ENCODE assay signal across 17 cellular contexts in the genomic region with DNA sequence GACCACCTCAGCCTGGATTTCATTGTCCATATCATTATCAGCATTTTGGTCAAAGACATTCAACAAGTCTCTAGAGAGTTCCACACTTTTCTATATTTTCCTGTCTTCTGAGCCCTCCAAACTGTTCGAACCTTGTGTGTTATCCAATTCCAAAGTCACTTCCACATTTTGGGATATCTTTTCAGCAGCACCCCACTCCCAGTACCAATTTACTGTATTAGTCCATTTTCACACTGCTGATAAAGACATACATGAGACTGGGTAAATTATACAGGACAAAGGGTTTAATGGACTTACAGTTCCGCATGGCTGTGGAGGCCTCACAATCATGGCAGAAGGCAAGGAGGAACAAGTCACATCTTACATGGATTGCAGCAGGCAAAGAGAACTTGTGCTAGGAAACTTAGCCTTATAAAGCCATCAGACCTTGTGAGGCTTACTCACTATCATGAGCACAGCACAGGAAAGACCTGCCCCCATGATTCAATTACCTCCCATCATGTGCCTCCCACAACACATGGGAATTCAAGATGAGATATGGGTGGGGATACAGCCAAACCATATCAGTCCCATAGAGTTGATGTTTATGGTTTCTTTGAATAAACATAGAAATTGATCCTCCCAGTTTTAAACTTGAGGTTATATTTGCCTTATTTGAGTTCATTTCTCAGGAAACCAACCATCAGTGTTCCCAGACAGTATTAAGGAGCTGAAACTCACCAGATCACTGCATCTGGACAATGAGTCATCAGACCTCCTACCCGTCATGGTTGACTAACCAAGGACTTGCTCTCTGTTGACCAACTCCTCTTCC.
DNase-seq lines count a peak whose midpoint lies in the region; ATAC-seq and TF ChIP-seq lines count a peak whose summit lies in the region.
"Had no signal": no experiment of that assay in that cellular context is flagged by ENCODE, and none has a peak within 500 bp of the region (broad histone marks: within the 10 kb centered on the region; RNA-seq: fewer than 3 reads in every experiment).

No MANE protein-coding gene starts in this region.

- H4K20me1 ChIP-seq in IMR-90 (ENCODE audit: insufficient read depth, low read length): no peaks in the 10 kb centered on the region
- H4K20me1 ChIP-seq: BLaER1 treated with 17β-estradiol and CSF1 and Interleukin-3, amounts not matched to agents 10 nM and 100 nM had no signal

- H3K9ac ChIP-seq in IMR-90 (ENCODE audit: low read depth, low read length): no peak overlapping the region
- H3K9ac ChIP-seq: BLaER1 treated with 17β-estradiol and CSF1 and Interleukin-3, amounts not matched to agents 10 nM and 100 nM had no signal

- no peak overlapping the region for H2BK20ac ChIP-seq in IMR-90 (ENCODE audit: low read depth, low read length)

- H3K36me3 ChIP-seq in BE2C (no peaks in the 10 kb centered on the region), IMR-90 (ENCODE audit: control insufficient read depth, insufficient read depth, low read length) (no peaks in the 10 kb centered on the region)
- H3K36me3 ChIP-seq: BLaER1 treated with 17β-estradiol and CSF1 and Interleukin-3, amounts not matched to agents 10 nM and 100 nM; ovary; spleen had no signal

- H3K27ac ChIP-seq in IMR-90 (ENCODE audit: insufficient read depth, low read length): no peak overlapping the region
- H3K27ac ChIP-seq: ovary, RWPE1, spleen had no signal

- TF ChIP-seq RAD21 in IMR-90 (IDR thresholded peaks at IDR 0.05; ENCODE audit: low read length): no peak

- 100% methylated on average over 1 of the region's 3 CpGs; no CpG with 5 or more reads in 1 of the 2 experiments for WGBS in IMR-90 (ENCODE audit: extremely low coverage in 2 of 2, insufficient read length in 1 of 2), 2 experiments

- H3K4me1 ChIP-seq in BE2C: no peaks in the 10 kb centered on the region
- H3K4me1 ChIP-seq in IMR-90 (ENCODE audit: control insufficient read depth, insufficient read depth, low read length): peaks cover 3% of the 10 kb centered on the region
- H3K4me1 ChIP-seq: spleen had no signal

- no peak overlapping the region for H4K91ac ChIP-seq in IMR-90 (ENCODE audit: insufficient read depth, low read depth, low read length)

- intact Hi-C loops in IMR-90 (cut with micrococcal nuclease): no loop called here

- no peak overlapping the region for H2BK15ac ChIP-seq in IMR-90 (ENCODE audit: low read depth, low read length)

- H3K9me1 ChIP-seq in IMR-90 (ENCODE audit: insufficient read depth, low read length): no peaks in the 10 kb centered on the region

- H2AK5ac ChIP-seq in IMR-90 (ENCODE audit: low read depth, low read length): no peak overlapping the region

- in situ Hi-C loops in IMR-90 (cut with MboI; ENCODE audit: low sequenced_read_pairs): no loop called here

- BruUV-seq in IMR-90 (replicated peaks; lab: Mats Ljungman, UMichigan): no TSS peak

- no peak overlapping the region for H2BK5ac ChIP-seq in IMR-90 (ENCODE audit: low read depth, low read length, poor library complexity, severe bottlenecking)

- H3K18ac ChIP-seq in IMR-90 (ENCODE audit: low read depth, low read length): no peak overlapping the region

- H4K8ac ChIP-seq in IMR-90 (ENCODE audit: low read depth in 2 of 2, low read length in 2 of 2): no peak overlapping the region

- no peak overlapping the region for H2AK9ac ChIP-seq in IMR-90 (replicated peaks; ENCODE audit: low read depth, low read length, poor library complexity)

- no peak overlapping the region for H3K14ac ChIP-seq in IMR-90 (replicated peaks; ENCODE audit: low read depth, low read length)

- no peak for TF ChIP-seq POLR2A in IMR-90 (IDR thresholded peaks at IDR 0.05; ENCODE audit: low read depth, low read length)

- no peak overlapping the region for H4K5ac ChIP-seq in IMR-90 (ENCODE audit: low read depth, low read length)

- no peaks in the 10 kb centered on the region for H3K79me1 ChIP-seq in IMR-90 (ENCODE audit: low read depth in 1 of 2, low read length in 2 of 2)

- no peak overlapping the region for H3K23ac ChIP-seq in IMR-90 (ENCODE audit: low read depth, low read length)

- CTCF ChIA-PET in IMR-90 (lab: Yijun Ruan, JAX): no interaction called here

- no peak overlapping the region for H3K4me3 ChIP-seq in BE2C (ENCODE audit: low read depth, low read length)
- H3K4me3 ChIP-seq in IMR-90 (ENCODE audit: insufficient read depth, low read depth, low read length): no peak overlapping the region
- H3K4me3 ChIP-seq: ovary, spleen had no signal

- H3K4ac ChIP-seq in IMR-90 (ENCODE audit: low read depth, low read length): no peak overlapping the region

- no peak overlapping the region for H3K4me2 ChIP-seq in IMR-90 (ENCODE audit: low read depth, low read length)

- POLR2A ChIA-PET in IMR-90 (lab: Charles Lee; ENCODE audit: unreplicated experiment): no interaction called here

- DNase-seq in BE2C (peak; percentile 35), IMR-90 (peak; percentile 87), brain pericyte (ENCODE audit: low read depth, low spot score) (peak; percentile 75), kidney tubule cell (ENCODE audit: low spot score) (peak; percentile 93), NCI-H2196 treated with DMSO at 0.1 percent for 48 hours (lab: John Stamatoyannopoulos, UW; ENCODE audit: unreplicated experiment) (no peak), NOMO-1 (lab: John Stamatoyannopoulos, UW; ENCODE audit: unreplicated experiment in 2 of 2) (no peak), GM20000 (ENCODE audit: low spot score) (no peak)
- DNase-seq: DND-41; NCI-H2029; NCI-H748 treated with DMSO at 0.1 percent for 48 hours; ovary; spleen; stimulated activated naive CD8-positive, alpha-beta T cell treated with anti-CD3 and anti-CD28 coated beads, Interleukin-15, Interleukin-2, amounts not matched to agents 100 U/mL and 50 U/mL, for 24 hours; T-helper 1 cell had no signal

- no peak overlapping the region for H2AFZ ChIP-seq in IMR-90 (replicated peaks; ENCODE audit: low read length, poor library complexity)

- dilution Hi-C loops in IMR-90 (cut with HindIII; ENCODE audit: low sequenced_read_pairs, unreplicated experiment): no loop called here

- H3K27me3 ChIP-seq in BE2C (no peaks in the 10 kb centered on the region), IMR-90 (ENCODE audit: control insufficient read depth, insufficient read depth, low read length) (no peaks in the 10 kb centered on the region)
- H3K27me3 ChIP-seq: BLaER1 treated with 17β-estradiol and CSF1 and Interleukin-3, amounts not matched to agents 10 nM and 100 nM; ovary; spleen had no signal

- no peak overlapping the region for H3K56ac ChIP-seq in IMR-90 (ENCODE audit: extremely low read depth, insufficient read depth, low read length)

- TF ChIP-seq CTCF in BE2C (IDR thresholded peaks at IDR 0.05; ENCODE audit: low read depth, low read length) (no peak), IMR-90 (conservative IDR thresholded peaks at IDR 0.05; ENCODE audit: low read depth, low read length) (no peak), GM20000 (IDR thresholded peaks at IDR 0.05; ENCODE audit: extremely low read depth, missing control alignments) (no peak)

- H3K9me3 ChIP-seq in BE2C (peaks cover 14% of the 10 kb centered on the region), IMR-90 (ENCODE audit: control insufficient read depth, insufficient read depth, low read length) (peaks cover 7% of the 10 kb centered on the region)
- H3K9me3 ChIP-seq: ovary had no signal

- no peak for ATAC-seq in IMR-90 (ENCODE audit: low read depth)
- ATAC-seq in GM19395 (IDR thresholded peaks at IDR 0.05; ENCODE audit: unreplicated experiment): no peak
- ATAC-seq: stimulated activated naive CD8-positive, alpha-beta T cell treated with anti-CD3 and anti-CD28 coated beads, Interleukin-15, Interleukin-2, amounts not matched to agents 100 U/mL and 50 U/mL, for 24 hours had no signal

- H2BK120ac ChIP-seq in IMR-90 (ENCODE audit: low read depth, low read length): no peak overlapping the region

TF ChIP-seq in IMR-90, 13 proteins besides CTCF, POLR2A, EP300 and RAD21:
- TF ChIP-seq SMC3 (IDR thresholded peaks at IDR 0.05; ENCODE audit: low read depth, low read length) (no peak), NFE2L2 (IDR thresholded peaks at IDR 0.05; ENCODE audit: low read depth, low read length) (no peak), FOS (IDR thresholded peaks at IDR 0.05; ENCODE audit: low read depth, low read length) (peak; percentile 40; the same call in 1 of the 2 replicates)
TF ChIP-seq in IMR-90: peak in this region for 1.

Comparison
In these comparisons a context has a peak if more than half of its experiments do, and no peak if none do; other contexts are left out.
1. DNase-seq: peak in BE2C (single experiment), IMR-90 (single experiment), brain pericyte (single experiment) and kidney tubule cell (single experiment); none in NCI-H2196 treated with DMSO at 0.1 percent for 48 hours (single experiment), NOMO-1 (0 of 2) and GM20000 (single experiment).